In the genomic region with DNA sequence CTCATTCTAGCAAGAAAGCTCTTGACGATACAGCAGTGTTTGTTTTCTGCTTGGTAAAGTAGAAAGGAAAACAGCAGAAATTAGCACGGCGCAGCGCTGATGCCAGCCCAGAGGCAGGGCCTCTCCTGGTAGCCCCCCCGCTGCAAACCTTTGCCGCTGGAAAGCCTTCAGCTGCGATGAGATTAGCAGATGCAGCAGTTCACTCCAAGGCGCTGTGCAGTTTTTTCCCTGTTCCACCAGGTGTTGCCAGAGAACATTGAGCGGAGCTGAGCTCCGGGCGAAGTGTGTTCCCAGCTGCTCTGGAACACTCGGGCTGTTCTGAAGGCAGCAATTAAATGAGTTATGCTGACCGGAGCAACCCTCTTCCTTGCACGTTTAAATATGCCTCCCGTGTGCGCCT, we compare ENCODE assay signal across 11 cellular contexts.
DNase-seq lines count a peak whose midpoint lies in the region; ATAC-seq and TF ChIP-seq lines count a peak whose summit lies in the region.
"Had no signal": no experiment of that assay in that cellular context is flagged by ENCODE, and none has a peak within 500 bp of the region (broad histone marks: within the 10 kb centered on the region; RNA-seq: fewer than 3 reads in every experiment).

No MANE protein-coding gene starts in this region.

- no peaks in the 10 kb centered on the region for H3K36me3 Mint-ChIP-seq in natural killer cell treated with Interleukin-12 subunit alpha and Interleukin-12 subunit beta and Interleukin-15 and Interleukin-18, amount 100 ng/mL, for 72 hours

- peaks cover 12% of the 10 kb centered on the region for H3K4me1 ChIP-seq in cardiac muscle cell (ENCODE audit: low read depth)

- DNase-seq in H7 (peak; percentile 43), NCI-H774 (lab: John Stamatoyannopoulos, UW) (peak; percentile 85), cardiac muscle cell (ENCODE audit: low read depth in 1 of 2, low spot score in 1 of 2) (peak in 1 of 2 donors; percentile 60), pons (ENCODE audit: low spot score) (peak; percentile 35)
- DNase-seq in stimulated activated CD4-positive, alpha-beta T cell treated with anti-CD3 and anti-CD28 coated beads, Interleukin-2, amount 100 ng/mL, for 48 hours = no peak
- DNase-seq in natural killer cell treated with Interleukin-12 subunit alpha and Interleukin-12 subunit beta and Interleukin-15 and Interleukin-18, amount 100 ng/mL, for 72 hours (ENCODE audit: low spot score) = no peak
- no peak for DNase-seq in activated CD4-positive, alpha-beta T cell treated with anti-CD3 and anti-CD28 coated beads, Interleukin-2, amount 50 U/mL, for 1 hour
- DNase-seq: activated B cell treated with CpG ODN at 0.5 μM for 24 hours, GDM1 had no signal

- H3K27me3 Mint-ChIP-seq in natural killer cell treated with Interleukin-12 subunit alpha and Interleukin-12 subunit beta and Interleukin-15 and Interleukin-18, amount 100 ng/mL, for 72 hours = no peaks in the 10 kb centered on the region
- H3K27me3 Mint-ChIP-seq: activated B cell treated with CpG ODN at 0.5 μM for 24 hours had no signal

- no peaks in the 10 kb centered on the region for H3K9me3 ChIP-seq in cardiac muscle cell (ENCODE audit: low read depth)

- H3K27ac ChIP-seq in cardiac muscle cell = peak overlapping the region; percentile 30
- H3K27ac ChIP-seq: KMS-11 had no signal

- ATAC-seq in HG02870 (IDR thresholded peaks at IDR 0.05; ENCODE audit: unreplicated experiment) = no peak
- no peak for ATAC-seq in natural killer cell treated with Interleukin-12 subunit alpha and Interleukin-12 subunit beta and Interleukin-15 and Interleukin-18, amount 100 ng/mL, for 72 hours

- no peak overlapping the region for H3K4me3 Mint-ChIP-seq in natural killer cell treated with Interleukin-12 subunit alpha and Interleukin-12 subunit beta and Interleukin-15 and Interleukin-18, amount 100 ng/mL, for 72 hours
- H3K4me3 Mint-ChIP-seq: activated B cell treated with CpG ODN at 0.5 μM for 24 hours had no signal

- no peak for TF ChIP-seq CTCF in cardiac muscle cell (IDR thresholded peaks at IDR 0.05; ENCODE audit: low read depth, low read length)

- no peak overlapping the region for H3K27ac Mint-ChIP-seq in natural killer cell treated with Interleukin-12 subunit alpha and Interleukin-12 subunit beta and Interleukin-15 and Interleukin-18, amount 100 ng/mL, for 72 hours
- H3K27ac Mint-ChIP-seq: activated B cell treated with CpG ODN at 0.5 μM for 24 hours had no signal

- H3K4me3 ChIP-seq in H7 (ENCODE audit: insufficient read depth, low read depth, low read length) (no peak overlapping the region), cardiac muscle cell (no peak overlapping the region)

- H3K27me3 ChIP-seq in H7 (ENCODE audit: control insufficient read depth, insufficient read depth, low read length) = no peaks in the 10 kb centered on the region
- H3K27me3 ChIP-seq in cardiac muscle cell = no peaks in the 10 kb centered on the region

- H3K9me3 Mint-ChIP-seq in natural killer cell treated with Interleukin-12 subunit alpha and Interleukin-12 subunit beta and Interleukin-15 and Interleukin-18, amount 100 ng/mL, for 72 hours = peaks cover 6% of the 10 kb centered on the region

- H3K4me1 Mint-ChIP-seq in natural killer cell treated with Interleukin-12 subunit alpha and Interleukin-12 subunit beta and Interleukin-15 and Interleukin-18, amount 100 ng/mL, for 72 hours (ENCODE audit: low read depth in 2 of 2) = no peaks in the 10 kb centered on the region
- H3K4me1 Mint-ChIP-seq: activated B cell treated with CpG ODN at 0.5 μM for 24 hours had no signal

- H3K36me3 ChIP-seq in H7 (replicated peaks; ENCODE audit: control insufficient read depth, insufficient read depth, low read length) (no peaks in the 10 kb centered on the region), cardiac muscle cell (no peaks in the 10 kb centered on the region)

Comparison
In these comparisons a context has a peak if more than half of its experiments do, and no peak if none do; other contexts are left out.
1. DNase-seq: peak in H7 (single experiment), NCI-H774 (single experiment) and pons (single experiment); none in stimulated activated CD4-positive, alpha-beta T cell treated with anti-CD3 and anti-CD28 coated beads, Interleukin-2, amount 100 ng/mL, for 48 hours (0 of 2), natural killer cell treated with Interleukin-12 subunit alpha and Interleukin-12 subunit beta and Interleukin-15 and Interleukin-18, amount 100 ng/mL, for 72 hours (single experiment) and activated CD4-positive, alpha-beta T cell treated with anti-CD3 and anti-CD28 coated beads, Interleukin-2, amount 50 U/mL, for 1 hour (single experiment).